In the genomic region with DNA sequence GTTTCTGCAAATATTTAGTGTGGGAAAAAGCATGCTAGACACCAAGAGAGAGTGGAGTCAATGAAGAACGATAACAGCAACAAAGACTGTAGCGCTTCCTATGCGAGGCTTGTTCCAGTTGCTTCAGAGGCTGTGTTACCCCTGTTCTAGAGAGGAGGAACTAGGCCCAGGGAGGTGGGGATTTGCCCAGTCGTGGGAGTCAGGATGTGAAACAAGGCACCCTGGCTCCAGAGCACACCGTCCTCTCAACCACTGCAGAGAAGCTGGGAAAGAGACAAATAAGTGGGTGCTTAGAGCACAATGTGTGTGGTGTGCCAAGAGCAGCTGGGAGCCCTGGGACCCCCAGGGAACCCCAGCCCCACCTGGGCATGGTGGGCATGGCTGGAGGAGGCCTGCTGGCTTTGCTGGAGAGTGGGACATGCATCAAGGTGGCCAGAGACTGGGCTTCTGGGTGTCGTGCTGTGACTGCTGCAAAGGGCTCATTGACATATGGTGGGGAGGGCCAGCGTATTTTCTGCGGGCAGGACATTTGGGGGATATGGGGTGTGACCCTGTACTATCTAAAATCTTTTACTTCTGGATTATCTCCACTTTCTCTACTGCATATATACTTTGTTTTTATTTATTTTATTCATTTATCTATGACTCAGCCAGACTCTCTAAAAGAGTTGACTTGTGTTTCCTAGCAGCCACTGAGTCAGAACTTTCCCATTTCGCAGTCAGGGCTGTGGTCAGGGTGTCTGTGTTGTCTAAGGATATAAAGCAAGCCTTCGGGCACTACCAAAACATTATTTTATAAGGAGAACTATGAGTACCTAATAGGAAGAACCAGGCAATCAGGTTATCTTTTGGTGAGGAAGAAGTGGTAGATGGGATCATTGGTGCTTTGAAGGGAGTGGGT, we compare ENCODE assay signal across 12 cellular contexts.
DNase-seq lines count a peak whose midpoint lies in the region; ATAC-seq, FAIRE-seq and TF ChIP-seq lines count a peak whose summit lies in the region.
"Had no signal": no experiment of that assay in that cellular context is flagged by ENCODE, and none has a peak within 500 bp of the region (broad histone marks: within the 10 kb centered on the region; RNA-seq: fewer than 3 reads in every experiment).

No MANE protein-coding gene starts in this region.

- TF ChIP-seq POLR2A in H54 (IDR thresholded peaks at IDR 0.05; ENCODE audit: low read depth, low read length) = no peak

- FAIRE-seq in H54 (lab: Jason Lieb, UNC) = no peak

- DNase-seq in H54 (ENCODE audit: insufficient read length, low spot score) (peak; percentile 49), amniotic epithelial cell (ENCODE audit: low read depth) (peak; percentile 94), glomerular visceral epithelial cell (ENCODE audit: extremely low spot score) (peak; percentile 74), stromal cell of bone marrow (ENCODE audit: low read depth) (peak; percentile 93), NOMO-1 treated with DMSO at 0.1 percent for 48 hours (lab: John Stamatoyannopoulos, UW; ENCODE audit: unreplicated experiment) (no peak), superior temporal gyrus (ENCODE audit: extremely low spot score) (no peak)
- no peak for DNase-seq in activated naive CD4-positive, alpha-beta T cell treated with Interleukin-2 at 50 U/mL for 16 hours
- DNase-seq: activated CD4-positive, CD25-positive, alpha-beta regulatory T cell treated with anti-CD3 and anti-CD28 coated beads, Interleukin-2, amount 50 U/mL, for 72 hours; KG1; substantia nigra had no signal

- ATAC-seq in GM18873 (IDR thresholded peaks at IDR 0.05; ENCODE audit: low FRiP score, unreplicated experiment) = no peak
- ATAC-seq: activated naive CD4-positive, alpha-beta T cell treated with anti-CD3 and anti-CD28 coated beads, Interleukin-2, amount 50 U/mL, for 72 hours had no signal

Comparison
In these comparisons a context has a peak if more than half of its experiments do, and no peak if none do; other contexts are left out.
1. DNase-seq: peak in H54 (single experiment), amniotic epithelial cell (single experiment), glomerular visceral epithelial cell (single experiment) and stromal cell of bone marrow (single experiment); none in NOMO-1 treated with DMSO at 0.1 percent for 48 hours (single experiment), superior temporal gyrus (single experiment) and activated naive CD4-positive, alpha-beta T cell treated with Interleukin-2 at 50 U/mL for 16 hours (single experiment).